ENCODE assay signal across 18 cellular contexts in the genomic region with DNA sequence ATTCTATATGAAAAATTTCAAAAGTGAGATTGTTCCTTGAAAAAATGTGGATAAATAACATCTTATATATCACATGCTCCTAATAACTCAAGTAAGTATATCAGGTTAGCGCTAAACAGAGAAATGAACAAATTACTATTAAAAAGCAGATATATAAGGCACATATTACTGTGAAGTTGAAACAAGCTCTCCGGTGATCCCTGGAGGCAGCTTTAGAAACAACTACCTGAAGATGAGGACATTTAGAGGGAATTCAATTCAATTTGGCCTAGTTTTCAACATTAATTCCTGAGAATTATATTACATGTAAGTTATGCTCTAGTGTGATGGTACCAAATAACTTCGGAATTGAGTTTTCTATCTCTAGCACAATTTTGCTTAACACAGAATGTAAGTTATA.
"Had no signal": no experiment of that assay in that cellular context is flagged by ENCODE, and none has a peak within 500 bp of the region (broad histone marks: within the 10 kb centered on the region; RNA-seq: fewer than 3 reads in every experiment).

No MANE protein-coding gene starts in this region.

- H3K4me1 ChIP-seq: adrenal gland, breast epithelium, esophagus squamous epithelium, lower lobe of right lung, tibial nerve had no signal

- H3K4me3 ChIP-seq: adrenal gland, breast epithelium, esophagus squamous epithelium, lower lobe of right lung, tibial nerve had no signal

- H3K9me3 ChIP-seq: adrenal gland, breast epithelium, esophagus squamous epithelium, lower lobe of right lung, tibial nerve had no signal

- DNase-seq: activated CD4-positive, alpha-beta T cell treated with anti-CD3 and anti-CD28 coated beads for 36 hours; activated CD4-positive, alpha-beta T cell treated with anti-CD3 and anti-CD28 coated beads, Interleukin-2, amount 50 U/mL, for 48 hours; activated gamma-delta T cell treated with Interleukin-2 at 50 U/mL for 16 hours; adrenal gland; effector CD4-positive, alpha-beta T cell; esophagus squamous epithelium; lower lobe of right lung; posterior cingulate gyrus; right cardiac atrium; stimulated activated CD4-positive, alpha-beta T cell treated with anti-CD3 and anti-CD28 coated beads, Interleukin-2, amount 100 ng/mL, for 24 hours; stimulated activated naive CD8-positive, alpha-beta T cell treated with anti-CD3 and anti-CD28 coated beads, Interleukin-15, Interleukin-2, amounts not matched to agents 100 U/mL and 50 U/mL, for 24 hours; substantia nigra; T-helper 17 cell had no signal

- H3K36me3 ChIP-seq: adrenal gland, breast epithelium, esophagus squamous epithelium, lower lobe of right lung, tibial nerve had no signal

- ATAC-seq: activated CD4-positive, alpha-beta T cell treated with anti-CD3 and anti-CD28 coated beads for 36 hours; activated naive CD4-positive, alpha-beta T cell treated with anti-CD3 and anti-CD28 coated beads, Interleukin-2, amount 50 U/mL, for 72 hours; lower lobe of right lung; natural killer cell treated with Interleukin-12 subunit alpha and Interleukin-12 subunit beta and Interleukin-15 and Interleukin-18, amount 100 ng/mL, for 72 hours; right cardiac atrium; stimulated activated naive CD8-positive, alpha-beta T cell treated with anti-CD3 and anti-CD28 coated beads, Interleukin-15, Interleukin-2, amounts not matched to agents 100 U/mL and 50 U/mL, for 24 hours; T-helper 17 cell; WTC11 had no signal

- H3K27me3 ChIP-seq: adrenal gland, breast epithelium, esophagus squamous epithelium, tibial nerve had no signal

- H3K27ac ChIP-seq: adrenal gland, breast epithelium, esophagus squamous epithelium, lower lobe of right lung, tibial nerve had no signal
